ENCODE assay signal across 8 cellular contexts in genomic region chr7:158818325-158819213, GRCh38. TPM values are rescaled to one million over a fixed set of nuclear protein-coding genes. Genes with fewer than 3 reads are reported as not detected.
DNase-seq lines count a peak whose midpoint lies in the region; ATAC-seq and TF ChIP-seq lines count a peak whose summit lies in the region.

No MANE protein-coding gene starts in this region.

- peak overlapping the region; percentile 85 for H2BK5ac ChIP-seq in trophoblast cell (ENCODE audit: low read depth, low read length, poor library complexity)

- no peak for TF ChIP-seq CTCF in glutamatergic neuron (IDR thresholded peaks at IDR 0.05; ENCODE audit: partially characterized antibody, unreplicated experiment)

- H2AK5ac ChIP-seq in trophoblast cell (ENCODE audit: low read length) = peak overlapping the region; percentile 17

- peaks cover 91% of the 10 kb centered on the region for H3K4me1 Mint-ChIP-seq in activated naive CD4-positive, alpha-beta T cell treated with anti-CD3 and anti-CD28 coated beads, Interleukin-2, amount 10 ng/mL, durations not matched to agents 7 days and 5 days
- H3K4me1 Mint-ChIP-seq in glutamatergic neuron (ENCODE audit: low read depth, unreplicated experiment) = peaks cover 56% of the 10 kb centered on the region

- H2BK120ac ChIP-seq in trophoblast cell (ENCODE audit: insufficient read depth, low read length, poor library complexity) = peak overlapping the region; percentile 88

- peak; percentile 95 for ATAC-seq in GM19324 (IDR thresholded peaks at IDR 0.05; ENCODE audit: low FRiP score, unreplicated experiment)
- peak; percentile 76 for ATAC-seq in HG03378 (IDR thresholded peaks at IDR 0.05; ENCODE audit: unreplicated experiment)

- H2AFZ ChIP-seq in trophoblast cell (ENCODE audit: insufficient read depth, low read length, poor library complexity) = peak overlapping the region; percentile 34

- peaks cover 40% of the 10 kb centered on the region for H3K36me3 Mint-ChIP-seq in activated naive CD4-positive, alpha-beta T cell treated with anti-CD3 and anti-CD28 coated beads, Interleukin-2, amount 10 ng/mL, durations not matched to agents 7 days and 5 days
- no peaks in the 10 kb centered on the region for H3K36me3 Mint-ChIP-seq in glutamatergic neuron (ENCODE audit: unreplicated experiment)

- CTCF ChIA-PET in activated naive CD4-positive, alpha-beta T cell treated with anti-CD3 and anti-CD28 coated beads, Interleukin-2, amount 10 ng/mL, durations not matched to agents 7 days and 5 days (lab: Charles Lee) = no interaction called here

- H3K27me3 Mint-ChIP-seq in activated naive CD4-positive, alpha-beta T cell treated with anti-CD3 and anti-CD28 coated beads, Interleukin-2, amount 10 ng/mL, durations not matched to agents 7 days and 5 days = no peaks in the 10 kb centered on the region
- H3K27me3 Mint-ChIP-seq in glutamatergic neuron (ENCODE audit: unreplicated experiment) = peaks cover 3% of the 10 kb centered on the region

- H4K12ac ChIP-seq in trophoblast cell (ENCODE audit: low read depth, low read length) = peak overlapping the region; percentile 10

- no CpG with 5 or more reads among the region's 15 CpGs for whole genome bisulfite sequencing in trophoblast cell (ENCODE audit: extremely low coverage, insufficient coverage, insufficient read length)
- WGBS in urinary bladder = 6% methylated on average over 15 of the region's 15 CpGs

- H3K4me1 ChIP-seq in SJSA1 (replicated peaks) = peaks cover 46% of the 10 kb centered on the region
- peaks cover 32% of the 10 kb centered on the region in 2 experiments for H3K4me1 ChIP-seq in trophoblast cell (ENCODE audit: control insufficient read depth in 1 of 2, insufficient read depth in 2 of 2, low read length in 2 of 2)
- H3K4me1 ChIP-seq in urinary bladder (ENCODE audit: insufficient read depth) = peaks cover 3% of the 10 kb centered on the region

- no peaks in the 10 kb centered on the region for H3K9me3 Mint-ChIP-seq in activated naive CD4-positive, alpha-beta T cell treated with anti-CD3 and anti-CD28 coated beads, Interleukin-2, amount 10 ng/mL, durations not matched to agents 7 days and 5 days
- peaks cover 3% of the 10 kb centered on the region for H3K9me3 Mint-ChIP-seq in glutamatergic neuron (ENCODE audit: unreplicated experiment)

- H3K4me3 ChIP-seq in SJSA1 = peak overlapping the region; percentile 27
- no peak overlapping the region for H3K4me3 ChIP-seq in trophoblast cell (ENCODE audit: low read depth, low read length)
- no peak overlapping the region for H3K4me3 ChIP-seq in urinary bladder (ENCODE audit: low read depth, low read length)

- peak overlapping the region; percentile 80 for H3K4me3 Mint-ChIP-seq in activated naive CD4-positive, alpha-beta T cell treated with anti-CD3 and anti-CD28 coated beads, Interleukin-2, amount 10 ng/mL, durations not matched to agents 7 days and 5 days
- peak overlapping the region; percentile 53 for H3K4me3 Mint-ChIP-seq in glutamatergic neuron (ENCODE audit: unreplicated experiment)

- H3K9ac ChIP-seq in trophoblast cell (ENCODE audit: low read length) = no peak overlapping the region

- peak overlapping the region; percentile 90 for H4K91ac ChIP-seq in trophoblast cell (ENCODE audit: low read depth, low read length)

- H3K79me1 ChIP-seq in trophoblast cell (ENCODE audit: low read length) = peaks cover 25% of the 10 kb centered on the region

- peak overlapping the region; percentile 93 for H3K27ac Mint-ChIP-seq in activated naive CD4-positive, alpha-beta T cell treated with anti-CD3 and anti-CD28 coated beads, Interleukin-2, amount 10 ng/mL, durations not matched to agents 7 days and 5 days
- peak overlapping the region; percentile 75 for H3K27ac Mint-ChIP-seq in glutamatergic neuron (ENCODE audit: unreplicated experiment)

- H3K27me3 ChIP-seq in SJSA1 (replicated peaks) (no peaks in the 10 kb centered on the region), trophoblast cell (ENCODE audit: insufficient read depth, low read length) (no peaks in the 10 kb centered on the region)

- H3K79me2 ChIP-seq in trophoblast cell (ENCODE audit: control insufficient read depth, insufficient read depth, low read length, poor library complexity) = peaks cover 14% of the 10 kb centered on the region

- H3K23ac ChIP-seq in trophoblast cell (ENCODE audit: low read length) = no peak overlapping the region

- H3K36me3 ChIP-seq in SJSA1 (no peaks in the 10 kb centered on the region), trophoblast cell (ENCODE audit: control insufficient read depth in 1 of 2, insufficient read depth in 2 of 2, low read length in 2 of 2) (no peaks in the 10 kb centered on the region), urinary bladder (ENCODE audit: insufficient read depth) (no peaks in the 10 kb centered on the region)

- H4K8ac ChIP-seq in trophoblast cell (ENCODE audit: low read depth, low read length) = peak overlapping the region; percentile 58

- peak overlapping the region; percentile 35 for H3K4ac ChIP-seq in trophoblast cell (ENCODE audit: low read depth, low read length)

- peak overlapping the region; percentile 67 for H2BK12ac ChIP-seq in trophoblast cell (ENCODE audit: low read length)

- DNase-seq in C1 segment of cervical spinal cord (lab: John Stamatoyannopoulos, UW) = peak in 9 of 14 donors; percentile 7 to 70 (median 12)
- peak; percentile 99 for DNase-seq in SJSA1 (ENCODE audit: low read depth in 1 of 2, low spot score in 2 of 2)
- DNase-seq in activated naive CD4-positive, alpha-beta T cell treated with anti-CD3 and anti-CD28 coated beads, Interleukin-2, amount 10 ng/mL, durations not matched to agents 7 days and 5 days = peak; percentile 88
- DNase-seq in glutamatergic neuron = peak; percentile 69
- DNase-seq in trophoblast cell = peak; percentile 99

- H3K18ac ChIP-seq in trophoblast cell (ENCODE audit: low read length) = peak overlapping the region; percentile 64

- H3K4me2 ChIP-seq in trophoblast cell (ENCODE audit: low read length) = peak overlapping the region; percentile 51

- H3K9me3 ChIP-seq in SJSA1 (replicated peaks) = no peaks in the 10 kb centered on the region
- H3K9me3 ChIP-seq in trophoblast cell (ENCODE audit: insufficient read depth, low read depth, low read length) = no peaks in the 10 kb centered on the region

- peak overlapping the region; percentile 60 for H3K14ac ChIP-seq in trophoblast cell (ENCODE audit: low read length)

- H3K27ac ChIP-seq in SJSA1 = peak overlapping the region; percentile 99
- H3K27ac ChIP-seq in trophoblast cell (ENCODE audit: low read depth, low read length) = peak overlapping the region; percentile 96
- peak overlapping the region; percentile 89 for H3K27ac ChIP-seq in urinary bladder (ENCODE audit: low read depth)

RNA-seq across cellular contexts. Expression of gene ESYT2, which starts 10.7 kb away (rescaled TPM):
- total RNA-seq in SJSA1 (2014; rRNA removed; shearing (Covaris generic)) = 74.7 and 89.6 TPM in 2 replicates
- total RNA-seq in glutamatergic neuron (ENCODE audit: unreplicated experiment) = 41.9 TPM
- 58.7 and 59.5 TPM in 2 replicates for polyA plus RNA-seq in trophoblast cell (2013)
- total RNA-seq in urinary bladder = 106 TPM
- polyA plus RNA-seq in urinary bladder = 61.5 TPM

RNA-seq across cellular contexts. Expression of gene DYNC2I1, which starts 37.8 kb away (rescaled TPM):
- total RNA-seq in SJSA1 (2014; rRNA removed; shearing (Covaris generic)) = 1.7 and 6.1 TPM in 2 replicates
- 21.6 TPM for total RNA-seq in glutamatergic neuron (ENCODE audit: unreplicated experiment)
- 7.6 and 7.8 TPM in 2 replicates for polyA plus RNA-seq in trophoblast cell (2013)
- 17.3 TPM for total RNA-seq in urinary bladder
- polyA plus RNA-seq in urinary bladder = 13.4 TPM

Comparison
In these comparisons a context has a peak if more than half of its experiments do, and no peak if none do; other contexts are left out.
1. DNase-seq: peak in every context shown above with its lines; median percentile 99 in SJSA1; 99 in trophoblast cell; 88 in activated naive CD4-positive, alpha-beta T cell treated with anti-CD3 and anti-CD28 coated beads, Interleukin-2, amount 10 ng/mL, durations not matched to agents 7 days and 5 days; 69 in glutamatergic neuron; 12 in C1 segment of cervical spinal cord.